Comparison of ENCODE assay signal across 2 cellular contexts in genomic region chr20:63398744-63399514, GRCh38.
A peak's percentile ranks its signal among the peaks of the same experiment; 100 is the strongest.
TF ChIP-seq lines count a peak whose summit lies in the region.

No MANE protein-coding gene starts in this region.

TF ChIP-seq in HepG2, 621 proteins besides CTCF, POLR2A, EP300 and RAD21:
- TF ChIP-seq AGO1 (IDR thresholded peaks at IDR 0.05; ENCODE audit: low read depth, low read length, poor library complexity, severe bottlenecking) (peak; percentile 12), MNT (IDR thresholded peaks at IDR 0.05) (peak; percentile 48), RBAK (CRISPR knock-in tag; IDR thresholded peaks at IDR 0.05) (no peak)

TF ChIP-seq in H1, 55 proteins besides CTCF, POLR2A, EP300 and RAD21:
- TF ChIP-seq TAF7 (optimal IDR thresholded peaks at IDR 0.05; ENCODE audit: borderline replicate concordance, low read depth, low read length) (no peak), TBP (IDR thresholded peaks at IDR 0.05; ENCODE audit: low read depth, low read length) (no peak), CHD2 (IDR thresholded peaks at IDR 0.05; ENCODE audit: low read length) (no peak), E2F6 (IDR thresholded peaks at IDR 0.05) (no peak), PHF8 (conservative IDR thresholded peaks at IDR 0.05; ENCODE audit: low read depth, low read length) (no peak), SP2 (IDR thresholded peaks at IDR 0.05; ENCODE audit: low read length) (no peak), TEAD4 (IDR thresholded peaks at IDR 0.05; ENCODE audit: low read depth, low read length) (no peak), ATF3 (IDR thresholded peaks at IDR 0.05; ENCODE audit: insufficient read depth, low read depth, low read length) (no peak), CREB1 (IDR thresholded peaks at IDR 0.05) (no peak), POU5F1 (IDR thresholded peaks at IDR 0.05; ENCODE audit: low read depth, low read length) (no peak), CEBPB (IDR thresholded peaks at IDR 0.05; ENCODE audit: low read depth, low read length) (no peak), KDM5A (IDR thresholded peaks at IDR 0.05; ENCODE audit: low read length) (no peak), SIN3A (conservative IDR thresholded peaks at IDR 0.05 in 1 of 2, IDR thresholded peaks at IDR 0.05 in 1 of 2; ENCODE audit: low read depth in 1 of 2, low read length in 2 of 2) (no peak), RXRA (IDR thresholded peaks at IDR 0.05; ENCODE audit: insufficient read depth, low read depth, low read length) (no peak)
